19 cellular contexts compared by ENCODE assay signal in the genomic region with DNA sequence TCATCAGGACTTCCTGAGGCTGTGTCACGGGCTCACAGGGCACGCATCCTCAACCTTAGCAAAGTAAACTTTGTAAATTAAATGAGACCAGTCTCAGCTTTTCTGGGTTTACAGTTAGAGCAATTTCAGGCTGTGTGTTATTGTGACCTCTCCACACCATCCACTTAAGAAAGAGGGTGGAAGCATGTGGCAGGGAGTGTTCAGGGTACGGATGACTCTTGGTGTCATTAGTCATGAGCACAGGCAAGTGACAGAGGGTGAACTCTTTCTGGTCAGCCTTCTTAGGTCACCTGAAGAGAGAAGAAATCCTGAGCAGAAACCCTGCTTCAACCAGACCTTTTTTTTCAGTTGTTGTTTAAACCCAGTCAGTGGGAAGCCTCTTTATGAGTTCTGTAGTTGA.
"Had no signal": no experiment of that assay in that cellular context is flagged by ENCODE, and none has a peak within 500 bp of the region (broad histone marks: within the 10 kb centered on the region; RNA-seq: fewer than 3 reads in every experiment).

No MANE protein-coding gene starts in this region.

- H3K9me3 Mint-ChIP-seq: activated CD4-positive, alpha-beta memory T cell treated with anti-CD3 and anti-CD28 coated beads for 36 hours; activated CD4-positive, alpha-beta T cell treated with anti-CD3 and anti-CD28 coated beads, Interleukin-2, amount 10 ng/mL, durations not matched to agents 24 days and 14 days; activated naive CD4-positive, alpha-beta T cell treated with anti-CD3 and anti-CD28 coated beads for 36 hours; activated naive CD4-positive, alpha-beta T cell treated with anti-CD3 and anti-CD28 coated beads, Interleukin-2, amount 50 U/mL, for 24 hours; activated naive CD8-positive, alpha-beta T cell treated with anti-CD3 and anti-CD28 coated beads for 36 hours; activated T-helper 2 cell treated with anti-CD3 and anti-CD28 coated beads, Interferon-gamma antibody, Interleukin-2, Interleukin-4, amounts not matched to agents 10 μg/mL and 5 μg/mL and 100 μg/mL, durations not matched to agents 14 hours and 24 hours and 36 hours had no signal

- H3K4me3 Mint-ChIP-seq: activated CD4-positive, alpha-beta memory T cell treated with anti-CD3 and anti-CD28 coated beads for 36 hours; activated CD4-positive, alpha-beta T cell treated with anti-CD3 and anti-CD28 coated beads for 36 hours; activated naive CD4-positive, alpha-beta T cell treated with anti-CD3 and anti-CD28 coated beads for 36 hours; activated naive CD8-positive, alpha-beta T cell treated with anti-CD3 and anti-CD28 coated beads for 36 hours had no signal

- H3K4me1 ChIP-seq: ascending aorta, breast epithelium, colonic mucosa had no signal

- H3K27me3 ChIP-seq: ascending aorta, breast epithelium, cardiac muscle cell, colonic mucosa had no signal

- H3K4me3 ChIP-seq: cardiac muscle cell, colonic mucosa had no signal

- H3K36me3 ChIP-seq: ascending aorta, breast epithelium, cardiac muscle cell, colonic mucosa had no signal

- H3K27ac ChIP-seq: ascending aorta, breast epithelium, cardiac muscle cell, colonic mucosa, epithelial cell of prostate had no signal

- DNase-seq: cerebellar nuclear complex had no signal

- FAIRE-seq: endometrium, frontal cortex had no signal

- H3K9me3 ChIP-seq: ascending aorta, breast epithelium, colonic mucosa had no signal

- H3K36me3 Mint-ChIP-seq: activated CD4-positive, alpha-beta memory T cell treated with anti-CD3 and anti-CD28 coated beads for 36 hours; activated CD8-positive, alpha-beta memory T cell treated with anti-CD3 and anti-CD28 coated beads, Interleukin-2, amount 10 ng/mL, durations not matched to agents 7 days and 5 days; activated naive CD4-positive, alpha-beta T cell treated with anti-CD3 and anti-CD28 coated beads, Interleukin-2, amount 50 U/mL, for 24 hours; activated naive CD8-positive, alpha-beta T cell treated with anti-CD3 and anti-CD28 coated beads for 36 hours; brain had no signal

- H3K27ac Mint-ChIP-seq: activated CD4-positive, alpha-beta memory T cell treated with anti-CD3 and anti-CD28 coated beads for 36 hours; activated CD4-positive, alpha-beta T cell treated with anti-CD3 and anti-CD28 coated beads for 36 hours; activated CD4-positive, alpha-beta T cell treated with anti-CD3 and anti-CD28 coated beads, Interleukin-2, amount 10 ng/mL, durations not matched to agents 24 days and 14 days; activated CD8-positive, alpha-beta memory T cell treated with anti-CD3 and anti-CD28 coated beads, Interleukin-2, amount 10 ng/mL, durations not matched to agents 7 days and 5 days; activated CD8-positive, alpha-beta T cell treated with anti-CD3 and anti-CD28 coated beads, Interleukin-2, amount 10 ng/mL, durations not matched to agents 7 days and 5 days; activated naive CD4-positive, alpha-beta T cell treated with anti-CD3 and anti-CD28 coated beads, Interleukin-2, amount 50 U/mL, for 24 hours; activated naive CD8-positive, alpha-beta T cell treated with anti-CD3 and anti-CD28 coated beads for 36 hours; activated T-helper 1 cell treated with anti-CD3 and anti-CD28 coated beads, Interleukin-12 subunit alpha, Interleukin-12 subunit beta, Interleukin-2, Interleukin-4 antibody, amounts not matched to agents 30 ng/mL and 10 ng/mL and 1 ng/mL, durations not matched to agents 14 hours and 24 hours and 36 hours; activated T-helper 2 cell treated with anti-CD3 and anti-CD28 coated beads, Interferon-gamma antibody, Interleukin-2, Interleukin-4, amounts not matched to agents 10 μg/mL and 5 μg/mL and 100 μg/mL, durations not matched to agents 14 hours and 24 hours and 36 hours had no signal
